Comparison of ENCODE assay signal across 9 cellular contexts in genomic region chr15:42493694-42494093, GRCh38. TPM values are rescaled to one million over a fixed set of nuclear protein-coding genes. Genes with fewer than 3 reads are reported as not detected.
DNase-seq lines count a peak whose midpoint lies in the region; ATAC-seq and TF ChIP-seq lines count a peak whose summit lies in the region.
"Had no signal": no experiment of that assay in that cellular context is flagged by ENCODE, and none has a peak within 500 bp of the region (broad histone marks: within the 10 kb centered on the region; RNA-seq: fewer than 3 reads in every experiment).

No MANE protein-coding gene starts in this region.

- H3K18ac ChIP-seq in H9 (ENCODE audit: insufficient read length, low read depth, low read length) (no peak overlapping the region), neuronal stem cell (ENCODE audit: low read length) (no peak overlapping the region)

- H3K79me2 ChIP-seq in H9 (ENCODE audit: insufficient read depth, low read length) (peaks cover 6% of the 10 kb centered on the region; the same call in 1 of the 2 replicates), OCI-LY1 (ENCODE audit: insufficient read depth, low read length) (peaks cover 21% of the 10 kb centered on the region)

- no peak overlapping the region for H2BK5ac ChIP-seq in H9 (ENCODE audit: insufficient read length, low read length)
- no peak overlapping the region for H2BK5ac ChIP-seq in neuronal stem cell (ENCODE audit: low read length)

- TF ChIP-seq EP300 in sigmoid colon (IDR thresholded peaks at IDR 0.05): no peak

- no peaks in the 10 kb centered on the region for H3K9me2 ChIP-seq in OCI-LY1 (ENCODE audit: low read depth, low read length)

- H2AFZ ChIP-seq in H9 (ENCODE audit: low read length) (no peak overlapping the region), OCI-LY1 (ENCODE audit: low read length) (peak overlapping the region; percentile 43), neuronal stem cell (ENCODE audit: low read length) (no peak overlapping the region)

- H3K14ac ChIP-seq in H9 (ENCODE audit: insufficient read depth, low read length) (no peak overlapping the region), neuronal stem cell (ENCODE audit: low read length) (no peak overlapping the region)

- peaks cover 16 to 31% of the 10 kb centered on the region in 2 experiments for H3K4me1 Mint-ChIP-seq in H9

- H3K4ac ChIP-seq in H9 (ENCODE audit: low read depth, low read length): no peak overlapping the region
- H3K4ac ChIP-seq in neuronal stem cell (ENCODE audit: low read length): no peak overlapping the region

- H2BK12ac ChIP-seq in H9 (ENCODE audit: insufficient read length, low read depth, low read length): no peak overlapping the region
- no peak overlapping the region for H2BK12ac ChIP-seq in neuronal stem cell (ENCODE audit: low read length)

- H3K23me2 ChIP-seq in H9 (ENCODE audit: insufficient read length, low read depth, low read length, poor library complexity, severe bottlenecking): peaks cover 15% of the 10 kb centered on the region

- H4K91ac ChIP-seq in H9 (ENCODE audit: insufficient read length, low read depth, low read length) (no peak overlapping the region), neuronal stem cell (ENCODE audit: low read depth, low read length, poor library complexity) (no peak overlapping the region)

- H3K56ac ChIP-seq in H9 (ENCODE audit: insufficient read length, low read depth, low read length): no peak overlapping the region

- H2BK15ac ChIP-seq in H9 (ENCODE audit: low read depth, low read length) (no peak overlapping the region), neuronal stem cell (ENCODE audit: low read length) (no peak overlapping the region)

- 0 out of 2 replicates have a peak, but pooled peaks cover 3% of the 10 kb centered on the region for H3K4me1 ChIP-seq in H9 (ENCODE audit: insufficient read depth, low read length)
- H3K4me1 ChIP-seq in OCI-LY1 (ENCODE audit: insufficient read depth, low read length, severe bottlenecking): peaks cover 74% of the 10 kb centered on the region
- peaks cover 9% of the 10 kb centered on the region for H3K4me1 ChIP-seq in colonic mucosa
- H3K4me1 ChIP-seq in sigmoid colon: peaks cover 0 to 52% (median 41%) of the 10 kb centered on the region in 4 donors
- peaks cover 3 to 5% of the 10 kb centered on the region in 2 donors for H3K4me1 ChIP-seq in neuronal stem cell (ENCODE audit: control insufficient read depth in 2 of 2, insufficient read depth in 1 of 2, low read depth in 1 of 2, low read length in 2 of 2)

- H3K27me3 Mint-ChIP-seq in H9 (ENCODE audit: low read depth): no peaks in the 10 kb centered on the region

- DNase-seq in H9: no peak
- no peak for DNase-seq in colonic mucosa
- no peak for DNase-seq in sigmoid colon
- no peak for DNase-seq in neuronal stem cell (ENCODE audit: low spot score)
- DNase-seq in NCI-H446 treated with DMSO at 0.1 percent for 48 hours (lab: John Stamatoyannopoulos, UW): no peak
- DNase-seq: GOT3, RPMI8226 had no signal

- no peaks in the 10 kb centered on the region for H3K9me3 ChIP-seq in H9 (ENCODE audit: control insufficient read depth, low read depth, low read length)
- no peaks in the 10 kb centered on the region for H3K9me3 ChIP-seq in OCI-LY1 (ENCODE audit: low read length)
- no peaks in the 10 kb centered on the region for H3K9me3 ChIP-seq in colonic mucosa
- H3K9me3 ChIP-seq in sigmoid colon: no peaks in the 10 kb centered on the region
- H3K9me3 ChIP-seq in neuronal stem cell (replicated peaks in 1 of 2; ENCODE audit: control insufficient read depth in 2 of 2, insufficient read depth in 1 of 2, low read depth in 1 of 2, low read length in 2 of 2): no peaks in the 10 kb centered on the region

- no CpG with 5 or more reads among the region's 1 CpG for WGBS in H9 (ENCODE audit: extremely low coverage, insufficient read length, low lambda C conversion rate)
- 74 to 97% methylated on average over 1 of the region's 1 CpG for WGBS in sigmoid colon, 2 donors
- WGBS in neuronal stem cell (ENCODE audit: extremely low coverage in 2 of 2, insufficient read length in 2 of 2, insufficient replicate concordance in 1 of 2), 2 donors: no CpG with 5 or more reads among the region's 1 CpG

- H3K9me3 Mint-ChIP-seq in H9: no peaks in the 10 kb centered on the region; a peak in 1 of 5 replicates

- no peak overlapping the region for H4K5ac ChIP-seq in H9 (ENCODE audit: insufficient read length, low read depth, low read length)

- no peaks in the 10 kb centered on the region for H3K27me3 ChIP-seq in H9 (ENCODE audit: insufficient read depth, low read length)
- no peaks in the 10 kb centered on the region for H3K27me3 ChIP-seq in OCI-LY1 (ENCODE audit: insufficient read depth, low read length)
- no peaks in the 10 kb centered on the region for H3K27me3 ChIP-seq in colonic mucosa
- no peaks in the 10 kb centered on the region for H3K27me3 ChIP-seq in sigmoid colon
- no peaks in the 10 kb centered on the region for H3K27me3 ChIP-seq in neuronal stem cell (ENCODE audit: control insufficient read depth in 3 of 3, insufficient read depth in 3 of 3, low read depth in 1 of 3, low read length in 3 of 3)

- H3K27ac ChIP-seq in H9 (ENCODE audit: insufficient read length, low read depth, low read length): no peak overlapping the region
- H3K27ac ChIP-seq in OCI-LY1 (ENCODE audit: low read depth, low read length, poor library complexity, severe bottlenecking): peak overlapping the region; percentile 85
- H3K27ac ChIP-seq in colonic mucosa: peak overlapping the region; percentile 96
- H3K27ac ChIP-seq in sigmoid colon: peak overlapping the region in 3 of 4 donors; percentile 23 to 95 (median 91)
- H3K27ac ChIP-seq in neuronal stem cell (replicated peaks; ENCODE audit: low read length): no peak overlapping the region

- H3K36me3 ChIP-seq in OCI-LY1 (ENCODE audit: insufficient read depth, low read length) (0 out of 2 replicates have a peak, but pooled peaks cover 4% of the 10 kb centered on the region), colonic mucosa (no peaks in the 10 kb centered on the region), sigmoid colon (no peaks in the 10 kb centered on the region), neuronal stem cell (replicated peaks in 1 of 2; ENCODE audit: control insufficient read depth in 2 of 2, insufficient read depth in 2 of 2, low read length in 2 of 2) (peaks cover 0 to 6% of the 10 kb centered on the region in 2 donors)

- no peak overlapping the region for H3K4me3 Mint-ChIP-seq in H9

- peaks cover 0 to 3% (median under 1%) of the 10 kb centered on the region in 3 experiments; a peak in 2 of 7 replicates for H3K36me3 Mint-ChIP-seq in H9 (ENCODE audit: insufficient read depth in 1 of 3, low read depth in 3 of 3)

- peaks cover 16% of the 10 kb centered on the region for H3K79me1 ChIP-seq in H9 (ENCODE audit: insufficient read depth, low read depth, low read length, poor library complexity, severe bottlenecking)
- no peaks in the 10 kb centered on the region for H3K79me1 ChIP-seq in neuronal stem cell (ENCODE audit: low read depth, low read length)

- no peaks in the 10 kb centered on the region for H4K20me1 ChIP-seq in H9 (ENCODE audit: control insufficient read depth, insufficient read depth, insufficient read length)
- H4K20me1 ChIP-seq in OCI-LY1 (ENCODE audit: insufficient read depth, low read length): no peaks in the 10 kb centered on the region

- H2BK120ac ChIP-seq in H9 (ENCODE audit: low read depth, low read length, poor library complexity, severe bottlenecking) (no peak overlapping the region), neuronal stem cell (ENCODE audit: low read depth, low read length) (no peak overlapping the region)

- TF ChIP-seq POLR2A in sigmoid colon (IDR thresholded peaks at IDR 0.05): no peak

- no peak for TF ChIP-seq CTCF in H9 (conservative IDR thresholded peaks at IDR 0.05)
- TF ChIP-seq CTCF in OCI-LY1 (IDR thresholded peaks at IDR 0.05; ENCODE audit: low read length): no peak
- no peak for TF ChIP-seq CTCF in colonic mucosa (IDR thresholded peaks at IDR 0.05)
- no peak for TF ChIP-seq CTCF in sigmoid colon (IDR thresholded peaks at IDR 0.05)

- H3K23ac ChIP-seq in H9 (ENCODE audit: insufficient read length, low read depth, low read length) (no peak overlapping the region), neuronal stem cell (ENCODE audit: low read depth, low read length, poor library complexity) (no peak overlapping the region)

- H2AK5ac ChIP-seq in H9 (ENCODE audit: insufficient read length, low read length) (peak overlapping the region; percentile 24), neuronal stem cell (ENCODE audit: low read depth, low read length) (no peak overlapping the region)

- H3F3A ChIP-seq in OCI-LY1 (ENCODE audit: insufficient read depth, low read length): no peaks in the 10 kb centered on the region

- peak overlapping the region; percentile 21 for H3K4me3 ChIP-seq in OCI-LY1 (ENCODE audit: low read depth, low read length, poor library complexity, severe bottlenecking)
- no peak overlapping the region for H3K4me3 ChIP-seq in colonic mucosa
- H3K4me3 ChIP-seq in sigmoid colon: no peak overlapping the region
- H3K4me3 ChIP-seq in neuronal stem cell (ENCODE audit: low read length in 2 of 2): no peak overlapping the region

- no peak overlapping the region for H3T11ph ChIP-seq in H9 (ENCODE audit: low read length)

- no peak overlapping the region for H3K9ac ChIP-seq in H9 (ENCODE audit: extremely low read depth, insufficient read length, low read length)
- H3K9ac ChIP-seq in OCI-LY1 (ENCODE audit: low read length): peak overlapping the region; percentile 39; the same call in 1 of the 2 replicates
- no peak overlapping the region for H3K9ac ChIP-seq in colonic mucosa (ENCODE audit: low read depth in 2 of 2, low read length in 2 of 2)
- H3K9ac ChIP-seq in neuronal stem cell (ENCODE audit: low read depth, low read length, poor library complexity): no peak overlapping the region

- no peak for ATAC-seq in GM18517 (IDR thresholded peaks at IDR 0.05; ENCODE audit: unreplicated experiment)

- intact Hi-C loops in colonic mucosa (cut with DNase I) (no loop called here), sigmoid colon (cut with DNase I) (no loop called here)

- H3K4me2 ChIP-seq in H9 (ENCODE audit: insufficient read depth, insufficient read length, low read length) (no peak overlapping the region), OCI-LY1 (ENCODE audit: low read length) (peak overlapping the region; percentile 45), neuronal stem cell (ENCODE audit: insufficient read depth, low read length, poor library complexity, severe bottlenecking) (no peak overlapping the region)

- no peak overlapping the region for H2BK20ac ChIP-seq in H9 (ENCODE audit: low read depth, low read length, poor library complexity, severe bottlenecking)

- H4K8ac ChIP-seq in H9 (replicated peaks; ENCODE audit: insufficient read length, low read depth, low read length) (no peak overlapping the region), neuronal stem cell (ENCODE audit: low read depth, low read length) (no peak overlapping the region)

- H3K27ac Mint-ChIP-seq in H9: no peak overlapping the region

RNA-seq across cellular contexts. Expression of gene SNAP23, which starts 1.7 kb away (rescaled TPM):
- total RNA-seq in H9 (2021): 55.2 and 63.2 TPM in 2 replicates
- 10 to 100 TPM; 60.9 to 65.2 TPM for total RNA-seq in colonic mucosa
- total RNA-seq in sigmoid colon: 10 to 100 TPM; 43.8 to 67.4 (median 57.9) TPM
- polyA plus RNA-seq in sigmoid colon: 100 to 1,000 TPM in 1 of 3 donors, 10 to 100 TPM in 2; 50.2 to 107 (median 76.9) TPM
- 27.0 TPM for polyA plus RNA-seq in neuronal stem cell (2013, experiment 1 of 2)
- 27.9 TPM for polyA plus RNA-seq in neuronal stem cell (2013, experiment 2 of 2)

RNA-seq across cellular contexts. Expression of gene ZNF106, which starts 2.8 kb away (rescaled TPM):
- total RNA-seq in H9 (2021): 50.8 and 55.0 TPM in 2 replicates
- total RNA-seq in colonic mucosa: 10 to 100 TPM; 41.9 to 46.9 TPM
- 100 to 1,000 TPM in 1 of 4 donors, 10 to 100 TPM in 3; 69.4 to 107 (median 82.3) TPM for total RNA-seq in sigmoid colon
- polyA plus RNA-seq in sigmoid colon: 10 to 100 TPM; 10.9 to 18.1 (median 13.2) TPM
- 22.2 TPM for polyA plus RNA-seq in neuronal stem cell (2013, experiment 1 of 2)
- 22.4 TPM for polyA plus RNA-seq in neuronal stem cell (2013, experiment 2 of 2)

RNA-seq across cellular contexts. Expression of gene LRRC57, which starts 54.9 kb away (rescaled TPM):
- total RNA-seq in H9 (2021) (18.7 and 20.9 TPM in 2 replicates), colonic mucosa (10 to 100 TPM; 31.0 to 34.7 TPM), sigmoid colon (10 to 100 TPM in 3 of 4 donors, 1 to 10 TPM in 1; 9.2 to 24.6 (median 11.4) TPM)
- polyA plus RNA-seq in sigmoid colon: 10 to 100 TPM in 2 of 3 donors, 1 to 10 TPM in 1; 8.4 to 16.4 (median 11.5) TPM
- 8.5 TPM for polyA plus RNA-seq in neuronal stem cell (2013, experiment 1 of 2)
- 9.2 TPM for polyA plus RNA-seq in neuronal stem cell (2013, experiment 2 of 2)

RNA-seq across cellular contexts. Expression of gene HAUS2, which starts 54.9 kb away (rescaled TPM):
- total RNA-seq in H9 (2021): 42.5 and 42.8 TPM in 2 replicates
- total RNA-seq in colonic mucosa: 10 to 100 TPM; 16.0 to 21.3 TPM
- 10 to 100 TPM; 18.3 to 24.6 (median 20.1) TPM for total RNA-seq in sigmoid colon
- 10 to 100 TPM; 11.1 to 15.1 (median 12.6) TPM for polyA plus RNA-seq in sigmoid colon
- 17.2 TPM for polyA plus RNA-seq in neuronal stem cell (2013, experiment 1 of 2)
- 18.4 TPM for polyA plus RNA-seq in neuronal stem cell (2013, experiment 2 of 2)

Comparison
In these comparisons a context has a peak if more than half of its experiments do, and no peak if none do; other contexts are left out.
1. H3K27ac ChIP-seq: peak in OCI-LY1 (single experiment), colonic mucosa (single experiment) and sigmoid colon (3 of 4); none in H9 (single experiment) and neuronal stem cell (single experiment).